12 cellular contexts compared by ENCODE assay signal in the genomic region with DNA sequence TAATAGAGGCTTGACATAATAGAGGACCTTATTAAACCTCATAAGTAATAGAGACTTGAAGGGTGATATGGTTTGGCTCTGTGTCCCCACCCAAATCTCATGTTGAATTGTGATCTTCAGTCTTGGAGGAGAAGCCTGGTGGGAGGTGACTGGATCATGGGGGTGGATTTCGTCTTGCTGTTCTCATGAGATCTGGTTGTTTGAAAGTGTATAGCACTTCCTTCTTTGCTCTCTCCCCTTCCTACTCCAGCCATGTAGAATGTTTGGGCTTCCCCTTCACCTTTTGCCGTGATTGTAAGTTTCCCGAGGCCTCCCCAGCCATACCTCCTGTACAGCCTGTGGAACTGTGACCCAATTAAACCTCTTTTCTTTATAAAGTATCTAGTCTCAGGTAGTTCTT. TPM values are rescaled to one million over a fixed set of nuclear protein-coding genes. Genes with fewer than 3 reads are reported as not detected.
A peak's percentile ranks its signal among the peaks of the same experiment; 100 is the strongest.
DNase-seq lines count a peak whose midpoint lies in the region; ATAC-seq lines count a peak whose summit lies in the region.
"Had no signal": no experiment of that assay in that cellular context is flagged by ENCODE, and none has a peak within 500 bp of the region (broad histone marks: within the 10 kb centered on the region; RNA-seq: fewer than 3 reads in every experiment).

No MANE protein-coding gene starts in this region.

- peaks cover 6% of the 10 kb centered on the region for H3K4me1 ChIP-seq in CD4-positive, CD25-positive, alpha-beta regulatory T cell (ENCODE audit: control insufficient read depth, insufficient read depth, low read length, poor library complexity, severe bottlenecking)

- peak overlapping the region in 2 of 3 donors; percentile 49 to 61 for H3K27ac Mint-ChIP-seq in CD4-positive, CD25-positive, alpha-beta regulatory T cell
- peak overlapping the region; percentile 79 for H3K27ac Mint-ChIP-seq in activated naive CD8-positive, alpha-beta T cell treated with anti-CD3 and anti-CD28 coated beads, Interleukin-2, amount 10 ng/mL, durations not matched to agents 7 days and 5 days

- H3K27me3 Mint-ChIP-seq in CD4-positive, CD25-positive, alpha-beta regulatory T cell, result no peaks in the 10 kb centered on the region
- H3K27me3 Mint-ChIP-seq in activated naive CD8-positive, alpha-beta T cell treated with anti-CD3 and anti-CD28 coated beads, Interleukin-2, amount 10 ng/mL, durations not matched to agents 7 days and 5 days, result no peaks in the 10 kb centered on the region

- peaks cover 22 to 44% (median 34%) of the 10 kb centered on the region in 4 donors for H3K4me1 Mint-ChIP-seq in CD4-positive, CD25-positive, alpha-beta regulatory T cell
- H3K4me1 Mint-ChIP-seq in activated naive CD8-positive, alpha-beta T cell treated with anti-CD3 and anti-CD28 coated beads, Interleukin-2, amount 10 ng/mL, durations not matched to agents 7 days and 5 days, result peaks cover 27% of the 10 kb centered on the region

- no peaks in the 10 kb centered on the region for H3K9me3 ChIP-seq in CD4-positive, CD25-positive, alpha-beta regulatory T cell (ENCODE audit: control insufficient read depth in 2 of 2, low read length in 2 of 2)
- H3K9me3 ChIP-seq: uterus had no signal

- POLR2A ChIA-PET in activated naive CD8-positive, alpha-beta T cell treated with anti-CD3 and anti-CD28 coated beads, Interleukin-2, amount 10 ng/mL, durations not matched to agents 7 days and 5 days (lab: Charles Lee), result no interaction called here

- H3K36me3 Mint-ChIP-seq in CD4-positive, CD25-positive, alpha-beta regulatory T cell, result peaks cover 3% of the 10 kb centered on the region
- H3K36me3 Mint-ChIP-seq in activated naive CD8-positive, alpha-beta T cell treated with anti-CD3 and anti-CD28 coated beads, Interleukin-2, amount 10 ng/mL, durations not matched to agents 7 days and 5 days, result peaks cover 13% of the 10 kb centered on the region

- no peak overlapping the region for H3K4me3 Mint-ChIP-seq in CD4-positive, CD25-positive, alpha-beta regulatory T cell
- peak overlapping the region; percentile 23 for H3K4me3 Mint-ChIP-seq in activated naive CD8-positive, alpha-beta T cell treated with anti-CD3 and anti-CD28 coated beads, Interleukin-2, amount 10 ng/mL, durations not matched to agents 7 days and 5 days
- H3K4me3 Mint-ChIP-seq: immature natural killer cell had no signal

- H3K27me3 ChIP-seq in CD4-positive, CD25-positive, alpha-beta regulatory T cell (ENCODE audit: control insufficient read depth, insufficient read depth, low read length), result no peaks in the 10 kb centered on the region
- H3K27me3 ChIP-seq: uterus had no signal

- no peak overlapping the region for H3K4me3 ChIP-seq in CD4-positive, CD25-positive, alpha-beta regulatory T cell (ENCODE audit: low read depth, low read length)
- H3K4me3 ChIP-seq: uterus had no signal

- ATAC-seq in CD4-positive, CD25-positive, alpha-beta regulatory T cell (ENCODE audit: low read depth in 2 of 2), result no peak
- peak; percentile 25 for ATAC-seq in GM18909 (IDR thresholded peaks at IDR 0.05; ENCODE audit: poor library complexity, unreplicated experiment)
- ATAC-seq in HG03025 (IDR thresholded peaks at IDR 0.05; ENCODE audit: low FRiP score, unreplicated experiment), result peak; percentile 26
- no peak for ATAC-seq in activated naive CD8-positive, alpha-beta T cell treated with anti-CD3 and anti-CD28 coated beads, Interleukin-2, amount 10 ng/mL, durations not matched to agents 7 days and 5 days (ENCODE audit: low read depth)
- ATAC-seq in GM18520 (IDR thresholded peaks at IDR 0.05; ENCODE audit: unreplicated experiment), result no peak

- no peak for DNase-seq in CD4-positive, CD25-positive, alpha-beta regulatory T cell
- DNase-seq in activated naive CD8-positive, alpha-beta T cell treated with anti-CD3 and anti-CD28 coated beads, Interleukin-2, amount 10 ng/mL, durations not matched to agents 7 days and 5 days, result no peak
- DNase-seq in OCI-M2 (lab: John Stamatoyannopoulos, UW; ENCODE audit: unreplicated experiment) (no peak), SHP77 treated with DMSO at 0.1 percent for 48 hours (lab: John Stamatoyannopoulos, UW) (no peak)
- no peak for DNase-seq in stimulated activated CD4-positive, alpha-beta T cell treated with anti-CD3 and anti-CD28 coated beads, Interleukin-2, amount 100 ng/mL, for 24 hours
- DNase-seq: immature natural killer cell, NCI-H2029, nucleus accumbens, uterus had no signal

- no peak overlapping the region for H3K27ac ChIP-seq in CD4-positive, CD25-positive, alpha-beta regulatory T cell (ENCODE audit: insufficient read depth, low read length, poor library complexity, severe bottlenecking)
- H3K27ac ChIP-seq: uterus had no signal

- H3K36me3 ChIP-seq in CD4-positive, CD25-positive, alpha-beta regulatory T cell (ENCODE audit: control insufficient read depth, insufficient read depth, low read length), result peaks cover 12% of the 10 kb centered on the region
- H3K36me3 ChIP-seq: uterus had no signal

- no peaks in the 10 kb centered on the region for H3K9me3 Mint-ChIP-seq in CD4-positive, CD25-positive, alpha-beta regulatory T cell
- no peaks in the 10 kb centered on the region for H3K9me3 Mint-ChIP-seq in activated naive CD8-positive, alpha-beta T cell treated with anti-CD3 and anti-CD28 coated beads, Interleukin-2, amount 10 ng/mL, durations not matched to agents 7 days and 5 days
- H3K9me3 Mint-ChIP-seq: immature natural killer cell had no signal

RNA-seq across cellular contexts. Expression of a gene that starts 8.6 kb away (rescaled TPM):
- 5.1 TPM for total RNA-seq in CD4-positive, CD25-positive, alpha-beta regulatory T cell
- polyA plus RNA-seq in CD4-positive, CD25-positive, alpha-beta regulatory T cell, result 1 to 10 TPM; 2.9 to 5.0 (median 4.2) TPM
- 10 to 100 TPM; 13.7 TPM for total RNA-seq in activated naive CD8-positive, alpha-beta T cell treated with anti-CD3 and anti-CD28 coated beads, Interleukin-2, amount 10 ng/mL, durations not matched to agents 7 days and 5 days

RNA-seq across cellular contexts. Expression of a gene that starts 41.2 kb away (rescaled TPM):
- 117 TPM for total RNA-seq in CD4-positive, CD25-positive, alpha-beta regulatory T cell
- 10 to 100 TPM in 3 of 4 donors, 1 to 10 TPM in 1; 9.6 to 16.4 (median 13.8) TPM for polyA plus RNA-seq in CD4-positive, CD25-positive, alpha-beta regulatory T cell
- total RNA-seq in activated naive CD8-positive, alpha-beta T cell treated with anti-CD3 and anti-CD28 coated beads, Interleukin-2, amount 10 ng/mL, durations not matched to agents 7 days and 5 days, result 10 to 100 TPM; 63.8 to 65.1 TPM

Comparison
In these comparisons a context has a peak if more than half of its experiments do, and no peak if none do; other contexts are left out.
1. ATAC-seq: peak in GM18909 (single experiment) and HG03025 (single experiment); none in CD4-positive, CD25-positive, alpha-beta regulatory T cell (0 of 2), activated naive CD8-positive, alpha-beta T cell treated with anti-CD3 and anti-CD28 coated beads, Interleukin-2, amount 10 ng/mL, durations not matched to agents 7 days and 5 days (single experiment) and GM18520 (single experiment).